ENCODE assay signal across 8 cellular contexts in genomic region chr12:50167026-50167742, GRCh38.
DNase-seq lines count a peak whose midpoint lies in the region; ATAC-seq and TF ChIP-seq lines count a peak whose summit lies in the region.

TSS of gene CERS5 (minus strand) at chr12:50167369. CDS start at chr12:50167297, 72 bp downstream.

- H3K4me1 Mint-ChIP-seq in central memory CD8-positive, alpha-beta T cell, result peaks cover 18% of the 10 kb centered on the region

- peak; percentile 93 for DNase-seq in AG09309 (ENCODE audit: low read depth)
- peak; percentile 94 to 97 for DNase-seq in NCI-H446 (lab: John Stamatoyannopoulos, UW)
- DNase-seq in activated CD4-positive, CD25-positive, alpha-beta regulatory T cell treated with anti-CD3 and anti-CD28 coated beads, Interleukin-2, amount 50 U/mL, for 16 hours (ENCODE audit: low read depth, low spot score), result peak; percentile 91
- DNase-seq in central memory CD8-positive, alpha-beta T cell (ENCODE audit: low spot score in 2 of 2), result peak; percentile 91 to 96
- peak; percentile 99 for DNase-seq in iris pigment epithelial cell (ENCODE audit: low read depth)
- DNase-seq in stimulated activated CD4-positive, alpha-beta T cell treated with anti-CD3 and anti-CD28 coated beads, Interleukin-12 subunit alpha, Interleukin-12 subunit beta, amount 100 ng/mL, for 4 hours, result peak; percentile 94

- peaks cover 11% of the 10 kb centered on the region for H3K36me3 Mint-ChIP-seq in central memory CD8-positive, alpha-beta T cell (ENCODE audit: insufficient read depth)

- H3K27ac Mint-ChIP-seq in central memory CD8-positive, alpha-beta T cell (ENCODE audit: low read depth), result peak within 1 kb of the TSS; percentile 94

- H3K9me3 Mint-ChIP-seq in central memory CD8-positive, alpha-beta T cell, result no peaks in the 10 kb centered on the region

- H3K4me3 ChIP-seq in AG09309 (ENCODE audit: control insufficient read depth, low read depth, low read length), result peak within 1 kb of the TSS; percentile 91

- H3K4me3 Mint-ChIP-seq in central memory CD8-positive, alpha-beta T cell, result peak within 1 kb of the TSS; percentile 87

- no peak for TF ChIP-seq CTCF in AG09309 (IDR thresholded peaks at IDR 0.05; ENCODE audit: control insufficient read depth, insufficient read depth, low read depth, low read length, missing control alignments)

- no peaks in the 10 kb centered on the region for H3K27me3 Mint-ChIP-seq in central memory CD8-positive, alpha-beta T cell

- ATAC-seq in GM19025 (IDR thresholded peaks at IDR 0.05; ENCODE audit: low read depth, unreplicated experiment) (peak; percentile 98), HG03342 (IDR thresholded peaks at IDR 0.05; ENCODE audit: unreplicated experiment) (peak; percentile 96)
- peak; percentile 98 for ATAC-seq in central memory CD8-positive, alpha-beta T cell (replicated peaks; ENCODE audit: extremely low read depth, poor library complexity, severe bottlenecking)

Comparison
In these comparisons a context has a peak if more than half of its experiments do, and no peak if none do; other contexts are left out.
1. Peak in every context shown above with its lines: DNase-seq, ATAC-seq and H3K4me3 ChIP-seq.